In the genomic region with DNA sequence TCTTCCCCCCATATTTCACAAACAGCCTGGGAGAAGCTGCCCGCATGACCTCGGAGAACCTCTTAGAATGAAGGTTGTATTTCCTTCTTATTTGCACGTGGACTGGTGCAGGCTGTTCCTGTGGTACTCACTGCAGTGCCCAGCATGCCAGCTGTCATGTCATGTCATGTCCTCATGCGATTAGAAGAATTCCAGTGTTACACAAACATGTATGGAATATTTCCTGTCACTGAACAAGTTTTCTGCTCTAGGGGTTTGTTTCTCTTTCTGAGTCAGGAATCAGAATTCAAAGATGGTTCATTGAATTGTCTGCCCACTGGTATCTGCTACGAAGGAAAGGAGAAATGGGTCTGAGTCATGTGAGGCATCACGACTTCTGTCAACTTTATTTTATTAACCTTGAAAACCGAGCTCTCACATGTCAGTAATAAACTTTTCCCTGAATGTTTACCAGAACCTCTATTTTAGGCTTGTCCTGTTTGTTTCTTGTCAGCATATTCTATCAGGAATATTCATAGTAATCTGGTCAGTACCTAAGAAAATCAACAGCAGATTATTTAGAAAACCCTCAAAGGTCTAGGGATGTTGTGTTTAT, we compare ENCODE assay signal across 18 cellular contexts.
"Had no signal": no experiment of that assay in that cellular context is flagged by ENCODE, and none has a peak within 500 bp of the region (broad histone marks: within the 10 kb centered on the region; RNA-seq: fewer than 3 reads in every experiment).

No MANE protein-coding gene starts in this region.

- H3K4me3 ChIP-seq: colonic mucosa, hepatocyte, lung, sigmoid colon, SJSA1, stomach had no signal

- H3K79me2 ChIP-seq: hepatocyte had no signal

- H3K36me3 Mint-ChIP-seq: activated naive CD8-positive, alpha-beta T cell treated with anti-CD3 and anti-CD28 coated beads, Interleukin-2, amount 10 ng/mL, durations not matched to agents 7 days and 5 days; natural killer cell had no signal

- H3K9me3 Mint-ChIP-seq: natural killer cell had no signal

- H3K36me3 ChIP-seq: colonic mucosa, sigmoid colon, SJSA1, stomach, WERI-Rb-1 had no signal

- H3K4me1 Mint-ChIP-seq: activated CD4-positive, alpha-beta T cell treated with anti-CD3 and anti-CD28 coated beads for 36 hours had no signal

- H3K9me3 ChIP-seq: colonic mucosa, sigmoid colon, SJSA1 had no signal

- H3K27ac ChIP-seq: colonic mucosa, hepatocyte, SJSA1, stomach, WERI-Rb-1 had no signal

- H3K4me3 Mint-ChIP-seq: activated CD4-positive, alpha-beta T cell treated with anti-CD3 and anti-CD28 coated beads for 36 hours; activated CD8-positive, alpha-beta T cell treated with anti-CD3 and anti-CD28 coated beads for 36 hours; activated naive CD8-positive, alpha-beta T cell treated with anti-CD3 and anti-CD28 coated beads, Interleukin-2, amount 10 ng/mL, durations not matched to agents 7 days and 5 days; activated T-cell treated with anti-CD3 and anti-CD28 coated beads, Interleukin-2, amount 50 U/mL, for 72 hours; natural killer cell had no signal

- H3K4me2 ChIP-seq: hepatocyte had no signal

- H3K27ac Mint-ChIP-seq: activated CD4-positive, alpha-beta T cell treated with anti-CD3 and anti-CD28 coated beads for 36 hours; activated CD8-positive, alpha-beta T cell treated with anti-CD3 and anti-CD28 coated beads for 36 hours; activated naive CD8-positive, alpha-beta T cell treated with anti-CD3 and anti-CD28 coated beads, Interleukin-2, amount 10 ng/mL, durations not matched to agents 7 days and 5 days; activated T-cell treated with anti-CD3 and anti-CD28 coated beads, Interleukin-2, amount 50 U/mL, for 72 hours; natural killer cell had no signal

- H2AFZ ChIP-seq: hepatocyte had no signal

- ATAC-seq: activated CD4-positive, alpha-beta T cell treated with anti-CD3 and anti-CD28 coated beads for 36 hours; activated CD8-positive, alpha-beta T cell treated with anti-CD3 and anti-CD28 coated beads for 36 hours; activated T-cell treated with anti-CD3 and anti-CD28 coated beads, Interleukin-2, amount 50 U/mL, for 72 hours; left cardiac atrium; natural killer cell had no signal

- H3K4me1 ChIP-seq: colonic mucosa, SJSA1 had no signal

- DNase-seq: activated CD4-positive, alpha-beta T cell treated with anti-CD3 and anti-CD28 coated beads for 36 hours; activated CD8-positive, alpha-beta memory T cell treated with anti-CD3 and anti-CD28 coated beads, Interleukin-2, amount 50 U/mL, for 4 hours; activated CD8-positive, alpha-beta T cell treated with anti-CD3 and anti-CD28 coated beads for 36 hours; activated naive CD8-positive, alpha-beta T cell treated with anti-CD3 and anti-CD28 coated beads, Interleukin-2, amount 10 ng/mL, durations not matched to agents 7 days and 5 days; activated T-cell treated with anti-CD3 and anti-CD28 coated beads, Interleukin-2, amount 50 U/mL, for 72 hours; aorta; colonic mucosa; left cardiac atrium; natural killer cell; sigmoid colon; stimulated activated CD4-positive, alpha-beta T cell treated with anti-CD3 and anti-CD28 coated beads, Interleukin-4, amount 100 ng/mL, for 4 hours; stomach; SW 1271; T1000; WERI-Rb-1 had no signal

- H3K27me3 ChIP-seq: colonic mucosa, hepatocyte, sigmoid colon, SJSA1, stomach had no signal
